16 cellular contexts compared by ENCODE assay signal in genomic region chr13:31192306-31192705, GRCh38. TPM values are rescaled to one million over a fixed set of nuclear protein-coding genes. Genes with fewer than 3 reads are reported as not detected.
DNase-seq lines count a peak whose midpoint lies in the region; ATAC-seq and TF ChIP-seq lines count a peak whose summit lies in the region.
"Had no signal": no experiment of that assay in that cellular context is flagged by ENCODE, and none has a peak within 500 bp of the region (broad histone marks: within the 10 kb centered on the region; RNA-seq: fewer than 3 reads in every experiment).

No MANE protein-coding gene starts in this region.

- 92 to 100% methylated on average over 2 to 4 of the region's 6 CpGs for WGBS in gastroesophageal sphincter (ENCODE audit: low coverage in 1 of 2), 2 donors

- TF ChIP-seq POLR2A in gastroesophageal sphincter (IDR thresholded peaks at IDR 0.05): no peak

- H3K36me3 Mint-ChIP-seq in brain: no peaks in the 10 kb centered on the region
- H3K36me3 Mint-ChIP-seq in chondrocyte (ENCODE audit: low read depth): peaks cover 5% of the 10 kb centered on the region

- peaks cover 7% of the 10 kb centered on the region for H3K27me3 Mint-ChIP-seq in brain
- peaks cover 7% of the 10 kb centered on the region for H3K27me3 Mint-ChIP-seq in chondrocyte (ENCODE audit: low read depth)
- H3K27me3 Mint-ChIP-seq: CD4-positive, alpha-beta T cell had no signal

- no peak overlapping the region for H3K4me3 ChIP-seq in gastroesophageal sphincter

- H3K4me3 Mint-ChIP-seq in brain (peak overlapping the region in 1 of 5 experiments; percentile 13), chondrocyte (ENCODE audit: unreplicated experiment) (no peak overlapping the region)
- H3K4me3 Mint-ChIP-seq: CD4-positive, alpha-beta T cell; HFFc6 had no signal

- H3K27ac ChIP-seq in gastroesophageal sphincter: no peak overlapping the region

- peaks cover 11% of the 10 kb centered on the region for H3K27me3 ChIP-seq in gastroesophageal sphincter

- peak overlapping the region in 4 of 5 experiments; percentile 49 to 86 (median 70) for H3K27ac Mint-ChIP-seq in brain
- no peak overlapping the region for H3K27ac Mint-ChIP-seq in chondrocyte (ENCODE audit: unreplicated experiment)
- H3K27ac Mint-ChIP-seq: CD4-positive, alpha-beta T cell; HFFc6 had no signal

- H3K9me3 Mint-ChIP-seq in brain (peaks cover 0 to 7% (median 4%) of the 10 kb centered on the region in 5 experiments), chondrocyte (ENCODE audit: low read depth) (peaks cover 6% of the 10 kb centered on the region)
- H3K9me3 Mint-ChIP-seq: HFFc6 had no signal

- DNase-seq in Ammon's horn (ENCODE audit: low spot score): peak; percentile 87
- DNase-seq in hypothalamus (lab: John Stamatoyannopoulos, UW): peak in 35 of 51 donors; percentile 3 to 84 (median 42)
- peak in 9 of 10 donors; percentile 37 to 94 (median 61) for DNase-seq in posterior cingulate gyrus
- DNase-seq in chondrocyte (ENCODE audit: low spot score): no peak
- DNase-seq in NCI-H2196 treated with DMSO at 0.1 percent for 48 hours (lab: John Stamatoyannopoulos, UW; ENCODE audit: unreplicated experiment): no peak
- DNase-seq: AML-193; Calu3; CD4-positive, alpha-beta T cell; HFFc6; KBM-7; NCI-H1092; NCI-H82; SHP77 had no signal

- TF ChIP-seq EP300 in gastroesophageal sphincter (IDR thresholded peaks at IDR 0.05): no peak

- TF ChIP-seq CTCF in brain (conservative IDR thresholded peaks at IDR 0.05) (no peak), chondrocyte (IDR thresholded peaks at IDR 0.05) (no peak), gastroesophageal sphincter (IDR thresholded peaks at IDR 0.05) (no peak)

- no peaks in the 10 kb centered on the region for H3K9me3 ChIP-seq in gastroesophageal sphincter

- no peaks in the 10 kb centered on the region for H3K4me1 ChIP-seq in gastroesophageal sphincter

- H3K4me1 Mint-ChIP-seq in brain (peaks cover 7% of the 10 kb centered on the region), chondrocyte (ENCODE audit: low read depth) (no peaks in the 10 kb centered on the region)

- ATAC-seq in HG02623 (IDR thresholded peaks at IDR 0.05; ENCODE audit: unreplicated experiment): no peak
- no peak for ATAC-seq in gastroesophageal sphincter

- intact Hi-C loops in posterior cingulate gyrus (cut with DNase I): no loop called here

- no peaks in the 10 kb centered on the region for H3K36me3 ChIP-seq in gastroesophageal sphincter

RNA-seq across cellular contexts. Expression of gene B3GLCT, which starts 7.5 kb away (rescaled TPM):
- 3.3 TPM for polyA plus RNA-seq in brain (ENCODE audit: insufficient read depth, low read depth, low replicate concordance)
- total RNA-seq in chondrocyte: 10.7 to 14.4 TPM (median 12.7 TPM) in 3 replicates
- total RNA-seq in gastroesophageal sphincter: 10 to 100 TPM in 1 of 4 donors, 1 to 10 TPM in 3; 6.2 to 15.2 (median 7.8) TPM

RNA-seq across cellular contexts. Expression of gene HSPH1, which starts 30.6 kb away (rescaled TPM):
- 52.4 TPM for polyA plus RNA-seq in brain (ENCODE audit: insufficient read depth, low read depth, low replicate concordance)
- 67.5 to 111 TPM (median 69.4 TPM) in 3 replicates for total RNA-seq in chondrocyte
- total RNA-seq in gastroesophageal sphincter: 10 to 100 TPM; 36.5 to 47.0 (median 42.2) TPM

Comparison
In these comparisons a context has a peak if more than half of its experiments do, and no peak if none do; other contexts are left out.
1. DNase-seq: peak in Ammon's horn (single experiment), hypothalamus (35 of 51) and posterior cingulate gyrus (9 of 10); none in chondrocyte (single experiment) and NCI-H2196 treated with DMSO at 0.1 percent for 48 hours (single experiment).